ENCODE assay signal across 28 cellular contexts in genomic region chr12:68069276-68069675, GRCh38.
"Had no signal": no experiment of that assay in that cellular context is flagged by ENCODE, and none has a peak within 500 bp of the region (broad histone marks: within the 10 kb centered on the region; RNA-seq: fewer than 3 reads in every experiment).

No MANE protein-coding gene starts in this region.

- H3K27me3 Mint-ChIP-seq: naive thymus-derived CD8-positive, alpha-beta T cell; stimulated activated naive CD8-positive, alpha-beta T cell treated with anti-CD3 and anti-CD28 coated beads, Interleukin-15, amount 100 ng/mL, for 72 hours had no signal

- H3K36me3 ChIP-seq: esophagus muscularis mucosa, gastroesophageal sphincter, heart right ventricle, left lung, neutrophil, pancreas, suprapubic skin, transverse colon, upper lobe of right lung, uterus had no signal

- FAIRE-seq: endothelial cell of umbilical vein, islet of Langerhans, pancreas had no signal

- H3K4me1 Mint-ChIP-seq: neural crest cell had no signal

- H3K27me3 ChIP-seq: esophagus muscularis mucosa, gastroesophageal sphincter, heart right ventricle, neutrophil, suprapubic skin, transverse colon, upper lobe of right lung, uterus had no signal

- H3K4me1 ChIP-seq: esophagus muscularis mucosa, foreskin keratinocyte, gastroesophageal sphincter, heart right ventricle, left lung, pancreas, suprapubic skin, transverse colon, upper lobe of right lung, uterus had no signal

- H3K4me2 ChIP-seq: smooth muscle cell had no signal

- H3K4me3 Mint-ChIP-seq: naive thymus-derived CD8-positive, alpha-beta T cell; neural crest cell; stimulated activated naive CD8-positive, alpha-beta T cell treated with anti-CD3 and anti-CD28 coated beads, Interleukin-15, amount 100 ng/mL, for 72 hours had no signal

- DNase-seq: dermis blood vessel endothelial cell; effector memory CD4-positive, alpha-beta T cell; foreskin keratinocyte; heart right ventricle; hippocampal formation; left cardiac atrium; naive thymus-derived CD8-positive, alpha-beta T cell; pancreas; stimulated activated CD4-positive, alpha-beta T cell treated with anti-CD3 and anti-CD28 coated beads, Interleukin-12 subunit alpha, Interleukin-12 subunit beta, amount 100 ng/mL, for 4 hours; stimulated activated CD4-positive, alpha-beta T cell treated with anti-CD3 and anti-CD28 coated beads, Interleukin-1b, Interleukin-23, amount 100 ng/mL, for 48 hours; stimulated activated CD4-positive, alpha-beta T cell treated with anti-CD3 and anti-CD28 coated beads, Interleukin-4, amount 100 ng/mL, for 1 hour; stimulated activated CD8-positive, alpha-beta memory T cell treated with anti-CD3 and anti-CD28 coated beads, Interleukin-4, amount 100 ng/mL, for 48 hours; stimulated activated naive CD4-positive, alpha-beta T cell; stimulated activated naive CD8-positive, alpha-beta T cell treated with anti-CD3 and anti-CD28 coated beads, Interleukin-15, amount 100 ng/mL, for 72 hours; transverse colon; upper lobe of right lung; uterus had no signal

- H3K27ac ChIP-seq: coronary artery, esophagus muscularis mucosa, foreskin keratinocyte, gastroesophageal sphincter, heart right ventricle, left lung, neutrophil, pancreas, suprapubic skin, transverse colon, upper lobe of right lung, uterus had no signal

- H3K4me3 ChIP-seq: coronary artery, esophagus muscularis mucosa, gastroesophageal sphincter, heart right ventricle, left lung, pancreas, smooth muscle cell, suprapubic skin, transverse colon, upper lobe of right lung, uterus had no signal

- H3K27ac Mint-ChIP-seq: naive thymus-derived CD8-positive, alpha-beta T cell; stimulated activated naive CD8-positive, alpha-beta T cell treated with anti-CD3 and anti-CD28 coated beads, Interleukin-15, amount 100 ng/mL, for 72 hours had no signal

- ATAC-seq: foreskin keratinocyte; gastroesophageal sphincter; heart right ventricle; left cardiac atrium; left lung; naive thymus-derived CD8-positive, alpha-beta T cell; pancreas; sciatic nerve; stimulated activated naive CD8-positive, alpha-beta T cell treated with anti-CD3 and anti-CD28 coated beads, Interleukin-15, amount 100 ng/mL, for 72 hours; upper lobe of right lung had no signal

- H3K9me3 ChIP-seq: neutrophil, pancreas, transverse colon, uterus had no signal
